In the genomic region with DNA sequence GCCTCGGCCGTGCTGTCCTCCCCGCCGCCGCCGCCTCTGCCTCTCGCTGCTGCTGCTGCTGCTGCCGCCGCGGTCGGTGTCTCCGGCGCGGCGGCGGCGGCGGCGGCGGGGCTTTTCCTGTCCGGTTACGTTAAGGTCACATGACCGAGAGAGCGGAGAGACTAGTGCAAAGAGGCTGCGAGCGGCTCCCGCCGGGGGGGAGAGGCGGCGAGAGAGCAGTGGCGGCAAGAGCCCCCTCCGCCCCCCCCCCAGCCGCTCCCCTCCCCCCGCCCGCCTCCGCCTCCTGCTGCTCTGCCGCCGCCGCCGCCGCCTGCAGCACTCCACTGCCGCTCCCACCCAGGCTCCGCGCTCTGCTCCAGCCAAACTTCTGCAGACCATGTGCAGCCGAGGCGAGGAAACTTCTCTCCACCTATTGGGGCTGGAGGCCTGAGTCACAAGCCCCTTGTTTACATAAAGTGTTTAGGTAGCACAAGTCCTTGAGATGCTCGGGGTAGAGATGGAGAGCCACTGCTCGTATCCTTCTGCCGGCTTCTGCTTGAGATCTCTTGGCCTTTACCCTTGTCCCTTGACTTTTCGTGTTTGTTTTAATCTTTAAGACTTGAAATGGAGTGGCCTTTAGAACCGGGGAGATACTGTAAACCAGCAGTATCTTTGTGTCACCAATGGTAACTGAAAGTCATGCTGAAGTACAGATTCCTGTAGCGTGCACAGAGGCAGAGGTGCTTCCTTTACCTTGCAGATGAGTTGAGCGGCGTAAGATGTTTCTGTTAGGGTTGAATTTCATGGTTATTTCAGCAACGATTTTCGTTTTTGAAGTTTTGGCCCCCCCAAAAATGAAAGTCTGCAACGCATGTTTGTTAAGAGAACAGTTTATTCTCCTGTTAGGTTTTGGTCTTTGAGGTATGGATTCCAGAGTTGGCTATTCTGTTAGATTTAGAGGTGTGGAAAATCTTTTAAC, we compare ENCODE assay signal across 8 cellular contexts. TPM values are rescaled to one million over a fixed set of nuclear protein-coding genes. Genes with fewer than 3 reads are reported as not detected.
DNase-seq lines count a peak whose midpoint lies in the region; ATAC-seq and TF ChIP-seq lines count a peak whose summit lies in the region.

Gene ZBTB2, minus strand, starts transcription at position 89 of the 958 bp plus-strand sequence. CDS start 17,922 bp downstream, outside the sequence.

- H3K4me3 Mint-ChIP-seq in neural crest cell = peak within 1 kb of the TSS; percentile 92

- peaks cover 2% of the 10 kb centered on the region for H3K36me3 Mint-ChIP-seq in neural crest cell (ENCODE audit: low read depth)

- H3K4me1 ChIP-seq in SJCRH30 = peaks cover 13% of the 10 kb centered on the region
- peaks cover 21% of the 10 kb centered on the region for H3K4me1 ChIP-seq in foreskin keratinocyte
- peaks cover 28% of the 10 kb centered on the region for H3K4me1 ChIP-seq in stomach smooth muscle (ENCODE audit: control insufficient read depth, insufficient read depth, low read length)

- H3K27me3 ChIP-seq in SJCRH30 = no peaks in the 10 kb centered on the region
- H3K27me3 ChIP-seq in foreskin keratinocyte = no peaks in the 10 kb centered on the region
- no peaks in the 10 kb centered on the region for H3K27me3 ChIP-seq in stomach smooth muscle (ENCODE audit: control insufficient read depth in 1 of 2, insufficient read depth in 2 of 2, low read length in 2 of 2)

- no peak for TF ChIP-seq CTCF in C4-2B (conservative IDR thresholded peaks at IDR 0.05)
- no peak for TF ChIP-seq CTCF in foreskin keratinocyte (conservative IDR thresholded peaks at IDR 0.05)
- TF ChIP-seq CTCF in neural crest cell (conservative IDR thresholded peaks at IDR 0.05) = no peak

- peak; percentile 52 for DNase-seq in HuH-7.5 (ENCODE audit: low spot score)
- DNase-seq in SJCRH30 = peak; percentile 81 to 82
- DNase-seq in activated gamma-delta T cell (lab: John Stamatoyannopoulos, UW) = peak; percentile 61
- DNase-seq in foreskin keratinocyte = peak in 1 of 2 donors; percentile 52
- peak; percentile 49 for DNase-seq in neural crest cell (ENCODE audit: low read depth, low spot score)

- ATAC-seq in GM19455 (IDR thresholded peaks at IDR 0.05; ENCODE audit: unreplicated experiment) (peak; percentile 14), foreskin keratinocyte (peak; percentile 47)

- no peaks in the 10 kb centered on the region for H3K9me3 ChIP-seq in SJCRH30 (replicated peaks)
- H3K9me3 ChIP-seq in stomach smooth muscle (ENCODE audit: control insufficient read depth in 2 of 2, low read length in 2 of 2) = no peaks in the 10 kb centered on the region

- H3K36me3 ChIP-seq in SJCRH30 = peaks cover 17% of the 10 kb centered on the region
- no peaks in the 10 kb centered on the region for H3K36me3 ChIP-seq in stomach smooth muscle (ENCODE audit: control insufficient read depth in 2 of 2, insufficient read depth in 2 of 2, low read length in 2 of 2)

- peak within 1 kb of the TSS; percentile 78 to 81 for H3K9ac ChIP-seq in stomach smooth muscle (ENCODE audit: low read length in 2 of 2)

- no peaks in the 10 kb centered on the region for H3K27me3 Mint-ChIP-seq in neural crest cell (ENCODE audit: low read depth)

- H3K9me3 Mint-ChIP-seq in neural crest cell = no peaks in the 10 kb centered on the region

- H3K4me3 ChIP-seq in SJCRH30 (peak within 1 kb of the TSS; percentile 99), stomach smooth muscle (ENCODE audit: low read length in 2 of 2) (peak within 1 kb of the TSS; percentile 75 to 88)

- peak within 1 kb of the TSS; percentile 96 for H3K27ac ChIP-seq in C4-2B
- peak within 1 kb of the TSS; percentile 96 for H3K27ac ChIP-seq in SJCRH30
- H3K27ac ChIP-seq in foreskin keratinocyte = peak within 1 kb of the TSS; percentile 93
- H3K27ac ChIP-seq in stomach smooth muscle (ENCODE audit: low read length) = peak within 1 kb of the TSS; percentile 95

- H3K4me1 Mint-ChIP-seq in neural crest cell = peaks cover 58% of the 10 kb centered on the region

- peak within 1 kb of the TSS; percentile 89 for H3K27ac Mint-ChIP-seq in neural crest cell (ENCODE audit: unreplicated experiment)

RNA-seq across cellular contexts. Expression of gene ZBTB2, which starts in this region (rescaled TPM):
- 27.1 and 31.4 TPM in 2 replicates for total RNA-seq in SJCRH30 (2014; rRNA removed; shearing (Covaris generic))
- total RNA-seq in foreskin keratinocyte (15.9 and 16.5 TPM in 2 replicates), neural crest cell (17.5 and 17.7 TPM in 2 replicates)
- 6.6 and 8.1 TPM in 2 replicates for polyA plus RNA-seq in foreskin keratinocyte
